In the genomic region with DNA sequence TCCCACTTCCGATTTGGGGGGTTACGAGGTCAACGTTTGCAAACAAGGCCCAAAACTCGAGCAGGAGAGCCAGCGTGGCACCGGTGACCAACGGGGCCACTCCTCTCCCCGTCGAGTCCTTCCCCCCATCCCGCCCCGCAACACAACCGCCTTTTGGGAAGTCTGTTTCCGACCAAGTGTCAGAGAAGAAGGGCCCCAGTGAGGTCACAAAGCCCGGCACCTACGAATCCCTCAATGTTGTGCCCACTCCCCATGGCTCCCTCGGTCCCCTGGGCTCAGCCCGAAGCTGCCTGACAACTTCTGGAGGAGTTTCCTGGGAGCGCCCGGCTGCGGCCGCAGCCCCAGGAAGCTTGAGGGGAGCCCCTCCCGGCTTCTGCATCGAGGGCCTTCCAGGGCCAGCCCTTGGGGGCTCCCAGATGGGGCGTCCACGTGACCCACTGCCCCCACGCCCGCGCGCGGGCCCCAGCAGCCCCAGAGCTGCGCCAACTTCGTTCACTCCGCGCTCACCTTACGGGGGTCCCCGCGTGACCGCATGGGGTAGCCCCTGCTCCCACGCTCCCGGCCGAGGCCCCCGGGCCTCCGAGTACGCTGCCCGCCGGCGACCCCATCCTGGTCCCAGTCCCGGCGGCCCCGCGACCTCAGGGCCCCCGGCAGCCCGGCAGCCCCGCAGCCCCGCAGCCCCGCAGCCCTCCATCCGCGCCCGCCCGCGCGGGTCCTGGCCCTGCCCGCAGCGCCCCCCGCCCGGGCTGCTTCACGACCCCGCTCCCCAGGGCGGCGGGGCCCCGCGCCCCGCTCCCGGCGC, we compare ENCODE assay signal across 8 cellular contexts. TPM values are rescaled to one million over a fixed set of nuclear protein-coding genes. Genes with fewer than 3 reads are reported as not detected.
DNase-seq lines count a peak whose midpoint lies in the region; ATAC-seq and TF ChIP-seq lines count a peak whose summit lies in the region.

No MANE protein-coding gene starts in this region.

- DNase-seq in activated CD4-positive, alpha-beta T cell treated with anti-CD3 and anti-CD28 coated beads, Interleukin-2, amount 50 U/mL, for 48 hours, result peak; percentile 29 to 41
- DNase-seq in activated CD4-positive, alpha-beta T cell treated with anti-CD3 and anti-CD28 coated beads for 1 hour, result no peak
- DNase-seq in activated B cell treated with CpG ODN at 0.5 μM for 24 hours, result peak; percentile 31
- DNase-seq in fibroblast of peridontal ligament (ENCODE audit: extremely low read depth), result peak; percentile 33
- DNase-seq in inferior parietal cortex (ENCODE audit: extremely low spot score), result no peak

- H3K27me3 ChIP-seq in neuron (ENCODE audit: insufficient read depth, low read length), result no peaks in the 10 kb centered on the region

- no peaks in the 10 kb centered on the region for H3K36me3 Mint-ChIP-seq in activated B cell treated with CpG ODN at 0.5 μM for 24 hours (ENCODE audit: low read depth)

- peak overlapping the region; percentile 59 for H3K27ac Mint-ChIP-seq in activated B cell treated with CpG ODN at 0.5 μM for 24 hours

- H2AFZ ChIP-seq in neuron (ENCODE audit: low read depth, low read length), result no peak overlapping the region

- H3K4me3 Mint-ChIP-seq in activated B cell treated with CpG ODN at 0.5 μM for 24 hours, result peak overlapping the region; percentile 81

- peaks cover 19% of the 10 kb centered on the region for H3K36me3 ChIP-seq in neuron (ENCODE audit: insufficient read depth, low read length)

- peaks cover 31% of the 10 kb centered on the region for H3K4me1 Mint-ChIP-seq in activated B cell treated with CpG ODN at 0.5 μM for 24 hours

- CTCF ChIA-PET in activated B cell treated with CpG ODN at 0.5 μM for 24 hours (lab: Charles Lee), result interaction anchor here (0.6 to 1.2 kb wide), 4 partner anchors 13 to 635 kb away, joined by 3 to 5 read pairs (median 4); partner anchors contain the start of gene DDX55

- TF ChIP-seq CTCF in activated B cell treated with CpG ODN at 0.5 μM for 24 hours (IDR thresholded peaks at IDR 0.05), result no peak

- no peaks in the 10 kb centered on the region for H3K9me3 ChIP-seq in neuron (ENCODE audit: low read length)

- intact Hi-C loops in activated B cell treated with CpG ODN at 0.5 μM for 24 hours (cut with micrococcal nuclease), result loop anchor here (1.0 to 2.0 kb wide), 4 partner anchors 38 to 348 kb away; partner anchors contain the start of genes MPHOSPH9, MTRFR and TMED2

- POLR2A ChIA-PET in activated B cell treated with CpG ODN at 0.5 μM for 24 hours (lab: Charles Lee), result interaction anchor here (1.1 to 2.0 kb wide), 2 partner anchors 38 to 314 kb away, joined by 4 to 9 read pairs; partner anchors contain the start of genes MPHOSPH9, MTRFR and TMED2

- no peaks in the 10 kb centered on the region for H3K27me3 Mint-ChIP-seq in activated B cell treated with CpG ODN at 0.5 μM for 24 hours

- peaks cover 30% of the 10 kb centered on the region for H3K4me1 ChIP-seq in neuron (ENCODE audit: insufficient read depth, low read length)

- H3K4me3 ChIP-seq in neuron (ENCODE audit: low read length), result peak overlapping the region; percentile 67

- peak; percentile 14 for ATAC-seq in HG03175 (IDR thresholded peaks at IDR 0.05; ENCODE audit: unreplicated experiment)
- no peak for ATAC-seq in activated B cell treated with CpG ODN at 0.5 μM for 24 hours (ENCODE audit: low read depth)
- ATAC-seq in HG03378 (IDR thresholded peaks at IDR 0.05; ENCODE audit: unreplicated experiment), result no peak

- H3K9me3 Mint-ChIP-seq in activated B cell treated with CpG ODN at 0.5 μM for 24 hours, result no peaks in the 10 kb centered on the region

RNA-seq across cellular contexts. Expression of gene CDK2AP1, which starts 1.1 kb away (rescaled TPM):
- 9.1 and 11.9 TPM in 2 replicates for total RNA-seq in activated B cell treated with CpG ODN at 0.5 μM for 24 hours

RNA-seq across cellular contexts. Expression of gene MTRFR, which starts 37.3 kb away (rescaled TPM):
- total RNA-seq in activated B cell treated with CpG ODN at 0.5 μM for 24 hours, result 23.5 and 23.6 TPM in 2 replicates

RNA-seq across cellular contexts. Expression of gene MPHOSPH9, which starts 37.6 kb away (rescaled TPM):
- total RNA-seq in activated B cell treated with CpG ODN at 0.5 μM for 24 hours, result 37.3 and 47.2 TPM in 2 replicates

Comparison
In these comparisons a context has a peak if more than half of its experiments do, and no peak if none do; other contexts are left out.
1. DNase-seq: peak in activated CD4-positive, alpha-beta T cell treated with anti-CD3 and anti-CD28 coated beads, Interleukin-2, amount 50 U/mL, for 48 hours (2 of 2), activated B cell treated with CpG ODN at 0.5 μM for 24 hours (single experiment) and fibroblast of peridontal ligament (single experiment); none in activated CD4-positive, alpha-beta T cell treated with anti-CD3 and anti-CD28 coated beads for 1 hour (single experiment) and inferior parietal cortex (single experiment).